In genomic region chr5:120083851-120084615, GRCh38 we compare ENCODE assay signal across 27 cellular contexts.
A peak's percentile ranks its signal among the peaks of the same experiment; 100 is the strongest.
DNase-seq lines count a peak whose midpoint lies in the region; ATAC-seq and TF ChIP-seq lines count a peak whose summit lies in the region.
"Had no signal": no experiment of that assay in that cellular context is flagged by ENCODE, and none has a peak within 500 bp of the region (broad histone marks: within the 10 kb centered on the region; RNA-seq: fewer than 3 reads in every experiment).

No MANE protein-coding gene starts in this region.

- no peaks in the 10 kb centered on the region for H3K27me3 ChIP-seq in WERI-Rb-1 (ENCODE audit: insufficient read depth, low read depth, severe bottlenecking)
- H3K27me3 ChIP-seq: adrenal gland, esophagus muscularis mucosa, right lobe of liver had no signal

- no peaks in the 10 kb centered on the region for H3K36me3 Mint-ChIP-seq in osteocyte (ENCODE audit: unreplicated experiment)

- H3K27me3 Mint-ChIP-seq in osteocyte (ENCODE audit: unreplicated experiment): peaks cover 33% of the 10 kb centered on the region
- H3K27me3 Mint-ChIP-seq: CD4-positive, alpha-beta T cell had no signal

- no peaks in the 10 kb centered on the region for H3K9me3 ChIP-seq in WERI-Rb-1 (ENCODE audit: severe bottlenecking)
- H3K9me3 ChIP-seq: adrenal gland, esophagus muscularis mucosa, right lobe of liver had no signal

- H3K9me3 Mint-ChIP-seq in osteocyte (ENCODE audit: unreplicated experiment): no peaks in the 10 kb centered on the region
- H3K9me3 Mint-ChIP-seq: activated T-cell treated with anti-CD3 and anti-CD28 coated beads, Interleukin-2, amount 50 U/mL, for 72 hours; CD4-positive, alpha-beta T cell; endodermal cell; H9; neural crest cell had no signal

- peak; percentile 83 for DNase-seq in DMS 273 treated with DMSO at 0.1 percent for 48 hours (lab: John Stamatoyannopoulos, UW)
- DNase-seq in NCI-H2029 treated with DMSO at 0.1 percent for 48 hours (lab: John Stamatoyannopoulos, UW): peak; percentile 5
- peak; percentile 65 for DNase-seq in WERI-Rb-1
- no peak for DNase-seq in osteocyte (ENCODE audit: extremely low spot score, unreplicated experiment)
- no peak for DNase-seq in HCEC 1CT
- DNase-seq in HuH-7.5 (ENCODE audit: low spot score): no peak
- DNase-seq: activated CD4-positive, alpha-beta T cell treated with anti-CD3 and anti-CD28 coated beads for 4 hours; activated naive CD4-positive, alpha-beta T cell treated with Interleukin-2 at 50 U/mL for 16 hours; activated T-cell treated with anti-CD3 and anti-CD28 coated beads, Interleukin-2, amount 50 U/mL, for 72 hours; adrenal gland; CD4-positive, alpha-beta T cell; DND-41; endodermal cell; H9; NCI-H1105; NCI-H2081 treated with DMSO at 0.1 percent for 48 hours; right lobe of liver; RPMI8226; stimulated activated CD4-positive, alpha-beta T cell treated with anti-CD3 and anti-CD28 coated beads, Interleukin-4, amount 100 ng/mL, for 4 hours; stimulated activated naive CD4-positive, alpha-beta T cell treated with Interleukin-2 at 50 U/mL for 16 hours; T-helper 2 cell had no signal

- ATAC-seq in HG03159 (IDR thresholded peaks at IDR 0.05; ENCODE audit: unreplicated experiment): no peak
- ATAC-seq: activated T-cell treated with anti-CD3 and anti-CD28 coated beads, Interleukin-2, amount 50 U/mL, for 72 hours; right lobe of liver; SK-N-SH treated with all-trans-retinoic acid at 6 μM for 48 hours had no signal

- H3K36me3 ChIP-seq in WERI-Rb-1: no peaks in the 10 kb centered on the region
- H3K36me3 ChIP-seq: adrenal gland, esophagus muscularis mucosa, right lobe of liver had no signal

- H3K4me3 ChIP-seq in WERI-Rb-1 (ENCODE audit: low read depth, low read length): no peak overlapping the region
- H3K4me3 ChIP-seq: adrenal gland, coronary artery, esophagus muscularis mucosa, lung, right lobe of liver had no signal

- H3K27ac Mint-ChIP-seq in osteocyte (ENCODE audit: unreplicated experiment): peak overlapping the region; percentile 37
- H3K27ac Mint-ChIP-seq: activated T-cell treated with anti-CD3 and anti-CD28 coated beads, Interleukin-2, amount 50 U/mL, for 72 hours; CD4-positive, alpha-beta T cell; endodermal cell had no signal

- TF ChIP-seq CTCF in WERI-Rb-1 (IDR thresholded peaks at IDR 0.05; ENCODE audit: low read depth, low read length) (no peak), osteocyte (IDR thresholded peaks at IDR 0.05) (no peak)

- 0 out of 2 replicates have a peak overlapping the region, but pooled peaks have one; percentile 3 for H3K27ac ChIP-seq in WERI-Rb-1
- H3K27ac ChIP-seq: adrenal gland, coronary artery, esophagus muscularis mucosa, right lobe of liver had no signal

- no peak overlapping the region for H3K4me3 Mint-ChIP-seq in osteocyte (ENCODE audit: unreplicated experiment)
- H3K4me3 Mint-ChIP-seq: activated T-cell treated with anti-CD3 and anti-CD28 coated beads, Interleukin-2, amount 50 U/mL, for 72 hours; CD4-positive, alpha-beta T cell; endodermal cell; H9; neural crest cell had no signal

- peaks cover 10% of the 10 kb centered on the region for H3K4me1 Mint-ChIP-seq in osteocyte (ENCODE audit: unreplicated experiment)
- H3K4me1 Mint-ChIP-seq: neural crest cell had no signal

Comparison
In these comparisons a context has a peak if more than half of its experiments do, and no peak if none do; other contexts are left out.
1. DNase-seq: peak in DMS 273 treated with DMSO at 0.1 percent for 48 hours (single experiment), NCI-H2029 treated with DMSO at 0.1 percent for 48 hours (single experiment) and WERI-Rb-1 (single experiment); none in osteocyte (single experiment), HCEC 1CT (single experiment) and HuH-7.5 (single experiment).